In the genomic region with DNA sequence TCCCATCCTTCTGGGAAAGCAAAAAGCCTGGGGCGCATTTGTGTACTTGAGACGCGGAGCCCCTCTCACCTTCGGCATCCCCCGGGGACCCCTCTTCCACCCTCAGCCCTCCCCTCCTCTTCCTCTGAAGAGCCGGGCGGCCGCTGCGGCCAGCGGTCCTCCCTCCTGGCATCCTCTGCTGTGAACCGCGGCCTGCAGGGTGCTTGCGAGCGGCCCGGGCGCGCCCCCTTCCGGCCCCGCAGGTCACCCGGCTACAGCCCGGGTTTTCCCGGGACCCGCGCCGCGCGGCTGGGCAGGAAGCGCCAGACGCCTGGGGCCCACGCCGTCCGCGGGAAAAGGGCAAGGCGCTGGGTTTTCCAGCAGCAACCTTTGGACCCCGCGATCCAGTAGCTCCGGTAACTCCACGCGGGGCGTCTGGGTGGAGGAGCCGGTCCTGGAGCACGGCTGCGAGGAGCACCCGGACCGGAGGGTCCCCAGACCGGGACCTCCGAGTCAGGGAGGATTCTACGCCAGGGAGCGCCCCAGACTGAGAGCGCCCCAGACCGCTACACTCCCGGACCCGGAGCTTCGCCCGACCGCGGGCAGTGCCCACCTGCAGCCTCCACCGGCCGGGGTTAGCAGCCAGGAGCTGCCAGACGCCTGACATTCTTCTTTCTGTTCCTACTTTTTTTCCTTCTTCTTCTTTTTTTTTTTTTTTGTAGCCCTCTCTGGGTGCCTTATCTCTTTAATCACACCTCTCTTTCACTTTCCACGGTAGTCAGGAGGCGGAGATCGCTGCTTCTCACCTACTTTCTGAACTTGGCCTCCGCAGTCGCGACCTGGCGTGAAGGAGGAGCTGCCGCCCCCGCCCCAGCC, we compare ENCODE assay signal across 1 cellular context.
TF ChIP-seq lines count a peak whose summit lies in the region.

Gene IL18R1, plus strand, starts transcription at position 271 of the 855 bp plus-strand sequence. CDS start 6,865 bp downstream, outside the sequence.

TF ChIP-seq in GM23338, 12 proteins besides CTCF, POLR2A, EP300 and RAD21 (continued from another document):
- no peak for TF ChIP-seq ZNF462 (CRISPR knock-in tag; IDR thresholded peaks at IDR 0.05)
- TF ChIP-seq, protein P1, sequence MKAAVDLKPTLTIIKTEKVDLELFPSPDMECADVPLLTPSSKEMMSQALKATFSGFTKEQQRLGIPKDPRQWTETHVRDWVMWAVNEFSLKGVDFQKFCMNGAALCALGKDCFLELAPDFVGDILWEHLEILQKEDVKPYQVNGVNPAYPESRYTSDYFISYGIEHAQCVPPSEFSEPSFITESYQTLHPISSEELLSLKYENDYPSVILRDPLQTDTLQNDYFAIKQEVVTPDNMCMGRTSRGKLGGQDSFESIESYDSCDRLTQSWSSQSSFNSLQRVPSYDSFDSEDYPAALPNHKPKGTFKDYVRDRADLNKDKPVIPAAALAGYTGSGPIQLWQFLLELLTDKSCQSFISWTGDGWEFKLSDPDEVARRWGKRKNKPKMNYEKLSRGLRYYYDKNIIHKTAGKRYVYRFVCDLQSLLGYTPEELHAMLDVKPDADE (IDR thresholded peaks at IDR 0.05), result no peak
- no peak for TF ChIP-seq EZH2 (IDR thresholded peaks at IDR 0.05; ENCODE audit: low read depth, unreplicated experiment)
- no peak for TF ChIP-seq EZH2phosphoT487 (IDR thresholded peaks at IDR 0.05; ENCODE audit: unreplicated experiment)
- no peak for TF ChIP-seq ZNF331 (CRISPR knock-in tag; IDR thresholded peaks at IDR 0.05; ENCODE audit: low read depth)
- no peak for TF ChIP-seq JUNB (IDR thresholded peaks at IDR 0.05; ENCODE audit: unreplicated experiment)
- no peak for TF ChIP-seq POLR2AphosphoS5 (IDR thresholded peaks at IDR 0.05; ENCODE audit: low read depth)
- no peak for TF ChIP-seq ZNF114 (CRISPR knock-in tag; IDR thresholded peaks at IDR 0.05)
- TF ChIP-seq STAT1 (IDR thresholded peaks at IDR 0.05; ENCODE audit: unreplicated experiment), result no peak
